20 cellular contexts compared by ENCODE assay signal in genomic region chr15:48073881-48074280, GRCh38. TPM values are rescaled to one million over a fixed set of nuclear protein-coding genes. Genes with fewer than 3 reads are reported as not detected.
"Had no signal": no experiment of that assay in that cellular context is flagged by ENCODE, and none has a peak within 500 bp of the region (broad histone marks: within the 10 kb centered on the region; RNA-seq: fewer than 3 reads in every experiment).

No MANE protein-coding gene starts in this region.

- H3K9me3 Mint-ChIP-seq: dendritic cell treated with granulocyte-macrophage colony-stimulating factor and Interleukin-4, amounts not matched to agents 40 ng/mL and 50 ng/mL, for 4 days had no signal

- ATAC-seq: effector memory CD8-positive, alpha-beta T cell; gastrocnemius medialis; heart right ventricle; left cardiac atrium; left lung; left ventricle myocardium superior; lower lobe of right lung had no signal

- DNase-seq: colonic mucosa; cortex of kidney; effector CD8-positive, alpha-beta T cell; effector memory CD8-positive, alpha-beta T cell; endodermal cell; esophagus squamous epithelium; foreskin fibroblast; foreskin melanocyte; gastrocnemius medialis; glutamatergic neuron; heart right ventricle; hippocampal formation; left cardiac atrium; left lung; left ventricle myocardium superior; lower lobe of right lung; mesendoderm; midbrain had no signal

- H3K4me3 ChIP-seq: colonic mucosa, esophagus squamous epithelium, gastrocnemius medialis, heart right ventricle, left lung, lower lobe of right lung had no signal

- H3K4me1 ChIP-seq: colonic mucosa, esophagus squamous epithelium, gastrocnemius medialis, heart right ventricle, left lung, lower lobe of right lung had no signal

- H3K9me3 ChIP-seq: colonic mucosa, esophagus squamous epithelium, gastrocnemius medialis, heart right ventricle, left lung, lower lobe of right lung had no signal

- H3K27me3 ChIP-seq: colonic mucosa, gastrocnemius medialis, left lung had no signal

- H3K27ac ChIP-seq: colonic mucosa, esophagus squamous epithelium, gastrocnemius medialis, heart right ventricle, left lung, lower lobe of right lung had no signal

- H3K27ac Mint-ChIP-seq: dendritic cell treated with granulocyte-macrophage colony-stimulating factor and Interleukin-4, amounts not matched to agents 40 ng/mL and 50 ng/mL, for 4 days; effector memory CD8-positive, alpha-beta T cell; endodermal cell had no signal

- H3K4me3 Mint-ChIP-seq: dendritic cell treated with granulocyte-macrophage colony-stimulating factor and Interleukin-4, amounts not matched to agents 40 ng/mL and 50 ng/mL, for 4 days; effector memory CD8-positive, alpha-beta T cell; endodermal cell had no signal

- H3K36me3 ChIP-seq: colonic mucosa, esophagus squamous epithelium, gastrocnemius medialis, heart right ventricle, left lung, lower lobe of right lung had no signal

- H3K4me1 Mint-ChIP-seq: endodermal cell had no signal

RNA-seq across cellular contexts. Expression of gene SLC24A5, which starts 46.9 kb away (rescaled TPM):
- polyA plus RNA-seq: esophagus, heart right ventricle had no signal
